ENCODE assay signal across 19 cellular contexts in the genomic region with DNA sequence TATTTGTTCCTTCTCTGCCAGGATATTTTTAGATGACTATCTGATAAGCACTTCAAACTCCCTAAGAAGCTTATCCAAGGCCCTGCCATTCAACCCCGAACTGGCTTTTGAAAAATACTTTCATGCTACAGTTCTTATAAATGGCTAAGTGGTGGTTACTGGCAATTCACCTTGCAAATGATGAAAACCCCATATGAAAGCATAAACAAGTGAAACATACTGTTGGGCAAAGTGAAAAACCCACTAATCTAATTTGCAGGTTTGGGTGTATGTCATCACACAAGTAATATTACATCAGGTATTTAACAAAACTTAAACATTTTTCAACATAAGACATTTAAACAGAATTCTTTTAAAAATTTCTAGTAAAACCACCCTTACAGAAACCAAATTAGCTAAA.
"Had no signal": no experiment of that assay in that cellular context is flagged by ENCODE, and none has a peak within 500 bp of the region (broad histone marks: within the 10 kb centered on the region; RNA-seq: fewer than 3 reads in every experiment).

No MANE protein-coding gene starts in this region.

- H3K4me3 Mint-ChIP-seq: activated CD4-positive, alpha-beta memory T cell treated with anti-CD3 and anti-CD28 coated beads for 36 hours; activated CD8-positive, alpha-beta memory T cell treated with anti-CD3 and anti-CD28 coated beads, Interleukin-2, amount 10 ng/mL, durations not matched to agents 7 days and 5 days; effector memory CD8-positive, alpha-beta T cell; memory B cell; natural killer cell; stimulated activated naive B cell treated with anti-CD40 and anti-IgM and Interleukin-4, amounts not matched to agents 10 μg/mL and 1 μg/mL and 100 μg/mL, for 72 hours had no signal

- H3K9me3 Mint-ChIP-seq: activated CD4-positive, alpha-beta memory T cell treated with anti-CD3 and anti-CD28 coated beads for 36 hours; activated naive CD4-positive, alpha-beta T cell treated with anti-CD3 and anti-CD28 coated beads, Interleukin-2, amount 50 U/mL, for 72 hours; effector memory CD8-positive, alpha-beta T cell; memory B cell; natural killer cell; stimulated activated naive B cell treated with anti-CD40 and anti-IgM and Interleukin-4, amounts not matched to agents 10 μg/mL and 1 μg/mL and 100 μg/mL, for 72 hours had no signal

- H3K27me3 Mint-ChIP-seq: activated CD4-positive, alpha-beta memory T cell treated with anti-CD3 and anti-CD28 coated beads for 36 hours; activated CD8-positive, alpha-beta memory T cell treated with anti-CD3 and anti-CD28 coated beads, Interleukin-2, amount 10 ng/mL, durations not matched to agents 7 days and 5 days; effector memory CD8-positive, alpha-beta T cell; memory B cell; stimulated activated naive B cell treated with anti-CD40 and anti-IgM and Interleukin-4, amounts not matched to agents 10 μg/mL and 1 μg/mL and 100 μg/mL, for 72 hours had no signal

- H3K27ac ChIP-seq: tibial nerve had no signal

- DNase-seq: activated CD4-positive, alpha-beta memory T cell treated with anti-CD3 and anti-CD28 coated beads for 36 hours; activated CD4-positive, alpha-beta T cell treated with anti-CD3 and anti-CD28 coated beads for 1 hour; activated CD8-positive, alpha-beta memory T cell treated with anti-CD3 and anti-CD28 coated beads, Interleukin-2, amount 10 ng/mL, durations not matched to agents 7 days and 5 days; activated effector memory CD4-positive, alpha-beta T cell treated with anti-CD3 and anti-CD28 coated beads, Interleukin-2, amount 50 U/mL, for 16 hours; activated T-cell treated with anti-CD3 and anti-CD28 coated beads, Interleukin-2, amount 50 U/mL, for 1 hour; cerebellar nuclear complex; dermis blood vessel endothelial cell; effector memory CD8-positive, alpha-beta T cell; foreskin melanocyte; left ventricle myocardium superior; natural killer cell; nucleus accumbens; stimulated activated naive B cell treated with anti-CD40 and anti-IgM and Interleukin-4, amounts not matched to agents 10 μg/mL and 1 μg/mL and 100 μg/mL, for 72 hours; substantia nigra; T1000; uterus had no signal

- H3K27me3 ChIP-seq: tibial nerve, uterus had no signal

- H3K27ac Mint-ChIP-seq: activated CD4-positive, alpha-beta memory T cell treated with anti-CD3 and anti-CD28 coated beads for 36 hours; activated CD8-positive, alpha-beta memory T cell treated with anti-CD3 and anti-CD28 coated beads, Interleukin-2, amount 10 ng/mL, durations not matched to agents 7 days and 5 days; effector memory CD8-positive, alpha-beta T cell; memory B cell; natural killer cell; stimulated activated naive B cell treated with anti-CD40 and anti-IgM and Interleukin-4, amounts not matched to agents 10 μg/mL and 1 μg/mL and 100 μg/mL, for 72 hours had no signal

- ATAC-seq: activated CD8-positive, alpha-beta memory T cell treated with anti-CD3 and anti-CD28 coated beads, Interleukin-2, amount 10 ng/mL, durations not matched to agents 7 days and 5 days; effector memory CD8-positive, alpha-beta T cell; left ventricle myocardium superior; natural killer cell; stimulated activated naive B cell treated with anti-CD40 and anti-IgM and Interleukin-4, amounts not matched to agents 10 μg/mL and 1 μg/mL and 100 μg/mL, for 72 hours had no signal

- H3K36me3 Mint-ChIP-seq: natural killer cell had no signal

- H3K4me3 ChIP-seq: tibial nerve, uterus had no signal
